8 cellular contexts compared by ENCODE assay signal in genomic region chr17:81666092-81666341, GRCh38. TPM values are rescaled to one million over a fixed set of nuclear protein-coding genes. Genes with fewer than 3 reads are reported as not detected.
DNase-seq lines count a peak whose midpoint lies in the region; TF ChIP-seq lines count a peak whose summit lies in the region.

No MANE protein-coding gene starts in this region.

- intact Hi-C loops in adrenal gland (cut with DNase I), result no loop called here
- intact Hi-C loops in stomach (cut with DNase I; ENCODE audit: low total_unique reads), result no loop called here

- H3K9me3 ChIP-seq in adrenal gland (replicated peaks in 1 of 3) (no peaks in the 10 kb centered on the region), stomach (no peaks in the 10 kb centered on the region)

- H3K4me1 ChIP-seq in adrenal gland (replicated peaks in 1 of 2), result peaks cover 8 to 27% of the 10 kb centered on the region in 2 donors
- H3K4me1 ChIP-seq in stomach, result peaks cover 20 to 49% (median 36%) of the 10 kb centered on the region in 4 donors

- no peak for TF ChIP-seq CTCF in adrenal gland (IDR thresholded peaks at IDR 0.05)
- TF ChIP-seq CTCF in stomach (IDR thresholded peaks at IDR 0.05), result no peak

- TF ChIP-seq POLR2A in adrenal gland (IDR thresholded peaks at IDR 0.05), result no peak
- no peak for TF ChIP-seq POLR2A in stomach (IDR thresholded peaks at IDR 0.05)

- H3K36me3 ChIP-seq in adrenal gland (replicated peaks in 1 of 2) (peaks cover 0 to 28% of the 10 kb centered on the region in 2 donors), stomach (peaks cover 8 to 44% (median 39%) of the 10 kb centered on the region in 4 donors)

- H3K4me3 ChIP-seq in adrenal gland, result peak overlapping the region; percentile 37 to 99 (median 82)
- peak overlapping the region; percentile 82 to 99 (median 91) for H3K4me3 ChIP-seq in stomach

- no peak for TF ChIP-seq EP300 in stomach (IDR thresholded peaks at IDR 0.05)

- H3K27me3 ChIP-seq in adrenal gland, result no peaks in the 10 kb centered on the region
- no peaks in the 10 kb centered on the region for H3K27me3 ChIP-seq in stomach

- H3K27ac ChIP-seq in adrenal gland (peak overlapping the region in 4 of 5 donors; percentile 66 to 93 (median 76)), stomach (peak overlapping the region; percentile 91 to 97 (median 91))

- WGBS in adrenal gland, 4 donors, result 0% methylated on average over 7 to 16 of the region's 16 CpGs; no CpG with 5 or more reads in 1 of the 4 donors
- 0 to 1% (median 0%) methylated on average over 4 to 16 of the region's 16 CpGs for WGBS in stomach, 5 donors

- DNase-seq in NCI-H524 (lab: John Stamatoyannopoulos, UW) (peak; percentile 50 to 64), NCI-H524 treated with DMSO at 0.1 percent for 48 hours (lab: John Stamatoyannopoulos, UW) (no peak), HT-29 (ENCODE audit: low spot score) (peak; percentile 32), adrenal gland (peak in 1 of 7 donors; percentile 26), iris pigment epithelial cell (ENCODE audit: low read depth) (peak; percentile 37), stomach (no peak), NAMALWA (ENCODE audit: low spot score) (no peak), NCI-H345 treated with DMSO at 0.1 percent for 48 hours (lab: John Stamatoyannopoulos, UW; ENCODE audit: unreplicated experiment) (no peak)

RNA-seq across cellular contexts. Expression of gene OXLD1, which starts 0.4 kb away (rescaled TPM):
- 97.8 and 104 TPM in 2 replicates for total RNA-seq in HT-29 (2014; rRNA removed; shearing (Covaris generic))
- 10 to 100 TPM; 30.9 to 67.0 (median 51.5) TPM for total RNA-seq in adrenal gland
- polyA plus RNA-seq in adrenal gland, result 100 to 1,000 TPM in 2 of 3 donors, 1 to 10 TPM in 1; 3.7 to 166 (median 120) TPM
- 100 to 1,000 TPM in 2 of 5 donors, 10 to 100 TPM in 1, 1 to 10 TPM in 1, not detected in 1; 9.9 to 112 (median 61.2) TPM for total RNA-seq in stomach
- 10 to 100 TPM; 59.6 to 82.2 (median 64.5) TPM for polyA plus RNA-seq in stomach

RNA-seq across cellular contexts. Expression of gene CCDC137, which starts 0.5 kb away (rescaled TPM):
- 33.8 and 33.9 TPM in 2 replicates for total RNA-seq in HT-29 (2014; rRNA removed; shearing (Covaris generic))
- 10 to 100 TPM in 7 of 8 donors, 1 to 10 TPM in 1; 7.5 to 23.5 (median 15.9) TPM for total RNA-seq in adrenal gland
- polyA plus RNA-seq in adrenal gland, result 10 to 100 TPM; 12.6 to 46.0 (median 15.0) TPM
- total RNA-seq in stomach, result 100 to 1,000 TPM in 1 of 5 donors, 10 to 100 TPM in 1, 1 to 10 TPM in 2, under 1 TPM in 1; 0.58 to 279 (median 9.4) TPM
- polyA plus RNA-seq in stomach, result 10 to 100 TPM; 18.2 to 26.0 (median 23.3) TPM

RNA-seq across cellular contexts. Expression of gene PDE6G, which starts 9.7 kb away (rescaled TPM):
- total RNA-seq in HT-29 (2014; rRNA removed; shearing (Covaris generic)), result 0.68 TPM in 1 of 2 replicates, not detected in the other
- total RNA-seq in adrenal gland (1 to 10 TPM in 4 of 8 donors, under 1 TPM in 1, not detected in 3; 0.35 to 2.3 (median 1.6) TPM), stomach (1 to 10 TPM in 1 of 5 donors, not detected in 4; 2.0 TPM)
- polyA plus RNA-seq in adrenal gland (1 to 10 TPM; 1.2 to 5.9 (median 2.6) TPM), stomach (1 to 10 TPM in 1 of 3 donors, under 1 TPM in 2; 0.85 to 2.6 (median 0.93) TPM)

RNA-seq across cellular contexts. Expression of gene ARL16, which starts 17.6 kb away (rescaled TPM):
- 36.5 and 39.7 TPM in 2 replicates for total RNA-seq in HT-29 (2014; rRNA removed; shearing (Covaris generic))
- total RNA-seq in adrenal gland (10 to 100 TPM; 22.2 to 40.3 (median 29.7) TPM), stomach (100 to 1,000 TPM in 1 of 5 donors, 10 to 100 TPM in 3, 1 to 10 TPM in 1; 8.1 to 109 (median 25.7) TPM)
- polyA plus RNA-seq in adrenal gland (100 to 1,000 TPM in 1 of 3 donors, 10 to 100 TPM in 2; 18.5 to 105 (median 79.8) TPM), stomach (10 to 100 TPM; 43.5 to 67.1 (median 55.6) TPM)

RNA-seq across cellular contexts. Expression of gene HGS, which starts 17.8 kb away (rescaled TPM):
- total RNA-seq in HT-29 (2014; rRNA removed; shearing (Covaris generic)), result 177 and 183 TPM in 2 replicates
- 100 to 1,000 TPM in 3 of 8 donors, 10 to 100 TPM in 5; 84.5 to 167 (median 95.7) TPM for total RNA-seq in adrenal gland
- polyA plus RNA-seq in adrenal gland, result 100 to 1,000 TPM; 130 to 384 (median 300) TPM
- total RNA-seq in stomach, result 100 to 1,000 TPM in 4 of 5 donors, 10 to 100 TPM in 1; 52.0 to 275 (median 142) TPM
- polyA plus RNA-seq in stomach, result 100 to 1,000 TPM in 2 of 3 donors, 10 to 100 TPM in 1; 86.1 to 138 (median 105) TPM

Comparison
In these comparisons a context has a peak if more than half of its experiments do, and no peak if none do; other contexts are left out.
1. DNase-seq: peak in NCI-H524 (2 of 2), HT-29 (single experiment) and iris pigment epithelial cell (single experiment); none in NCI-H524 treated with DMSO at 0.1 percent for 48 hours (single experiment), stomach (single experiment), NAMALWA (single experiment) and NCI-H345 treated with DMSO at 0.1 percent for 48 hours (single experiment).